ENCODE assay signal across 24 cellular contexts in genomic region chr17:38379448-38379847, GRCh38. TPM values are rescaled to one million over a fixed set of nuclear protein-coding genes. Genes with fewer than 3 reads are reported as not detected.
DNase-seq lines count a peak whose midpoint lies in the region; ATAC-seq and TF ChIP-seq lines count a peak whose summit lies in the region.
"Had no signal": no experiment of that assay in that cellular context is flagged by ENCODE, and none has a peak within 500 bp of the region (broad histone marks: within the 10 kb centered on the region; RNA-seq: fewer than 3 reads in every experiment).

No MANE protein-coding gene starts in this region.

- H4K20me1 ChIP-seq in osteoblast (ENCODE audit: insufficient read depth, low read length) = no peaks in the 10 kb centered on the region
- H4K20me1 ChIP-seq: BLaER1 treated with 17β-estradiol and CSF1 and Interleukin-3, amounts not matched to agents 10 nM and 100 nM had no signal

- H3K4me3 ChIP-seq in epithelial cell of esophagus (ENCODE audit: low read length) (no peak overlapping the region), osteoblast (ENCODE audit: insufficient read depth, low read length) (no peak overlapping the region)
- H3K4me3 ChIP-seq: A549; BLaER1 treated with 17β-estradiol and CSF1 and Interleukin-3, amounts not matched to agents 10 nM and 100 nM; HAP-1 had no signal

- no peak overlapping the region for H3K4me3 Mint-ChIP-seq in type B pancreatic cell
- H3K4me3 Mint-ChIP-seq in chondrocyte (ENCODE audit: unreplicated experiment) = no peak overlapping the region
- H3K4me3 Mint-ChIP-seq: CD14-positive monocyte; CD4-positive, alpha-beta T cell; CD8-positive, alpha-beta memory T cell; HFFc6 had no signal

- H3K4me1 Mint-ChIP-seq in type B pancreatic cell (ENCODE audit: unreplicated experiment) = no peaks in the 10 kb centered on the region
- H3K4me1 Mint-ChIP-seq in chondrocyte (ENCODE audit: low read depth) = no peaks in the 10 kb centered on the region
- H3K4me1 Mint-ChIP-seq: CD8-positive, alpha-beta memory T cell had no signal

- no peak for TF ChIP-seq CTCF in epithelial cell of esophagus (IDR thresholded peaks at IDR 0.05; ENCODE audit: insufficient read depth, low read depth, low read length, missing control alignments)
- TF ChIP-seq CTCF in osteoblast (IDR thresholded peaks at IDR 0.05; ENCODE audit: extremely low read depth, low read depth, low read length) = no peak
- no peak for TF ChIP-seq CTCF in type B pancreatic cell (conservative IDR thresholded peaks at IDR 0.05)
- TF ChIP-seq CTCF in chondrocyte (IDR thresholded peaks at IDR 0.05) = no peak

- peak overlapping the region; percentile 83 for H3K27ac Mint-ChIP-seq in type B pancreatic cell
- H3K27ac Mint-ChIP-seq in chondrocyte (ENCODE audit: unreplicated experiment) = no peak overlapping the region
- H3K27ac Mint-ChIP-seq: CD4-positive, alpha-beta T cell; CD8-positive, alpha-beta memory T cell; HFFc6 had no signal

- no peaks in the 10 kb centered on the region for H3K9me3 ChIP-seq in osteoblast (ENCODE audit: low read depth, low read length)
- H3K9me3 ChIP-seq: A549; BE2C; BLaER1 treated with 17β-estradiol and CSF1 and Interleukin-3, amounts not matched to agents 10 nM and 100 nM; HAP-1 had no signal

- H3K36me3 ChIP-seq in osteoblast (ENCODE audit: insufficient read depth, low read length) = peaks cover 19% of the 10 kb centered on the region

- H2AFZ ChIP-seq in osteoblast (ENCODE audit: low read length) = no peak overlapping the region

- H3K4me2 ChIP-seq in osteoblast (ENCODE audit: insufficient read depth, low read length) = no peak overlapping the region
- H3K4me2 ChIP-seq: A549; BLaER1 treated with 17β-estradiol and CSF1 and Interleukin-3, amounts not matched to agents 10 nM and 100 nM had no signal

- no peak overlapping the region for H3K27ac ChIP-seq in osteoblast (ENCODE audit: low read depth, low read length)
- H3K27ac ChIP-seq: A549; BLaER1 treated with 17β-estradiol and CSF1 and Interleukin-3, amounts not matched to agents 10 nM and 100 nM had no signal

- H3K27me3 Mint-ChIP-seq in type B pancreatic cell = no peaks in the 10 kb centered on the region
- no peaks in the 10 kb centered on the region for H3K27me3 Mint-ChIP-seq in chondrocyte (ENCODE audit: low read depth)
- H3K27me3 Mint-ChIP-seq: CD4-positive, alpha-beta T cell; CD8-positive, alpha-beta memory T cell had no signal

- no peak for ATAC-seq in GM18868 (IDR thresholded peaks at IDR 0.05; ENCODE audit: unreplicated experiment)
- ATAC-seq: A549 had no signal

- H3K36me3 Mint-ChIP-seq in type B pancreatic cell (peaks cover 18% of the 10 kb centered on the region), chondrocyte (ENCODE audit: low read depth) (peaks cover 12% of the 10 kb centered on the region)

- H3K9me3 Mint-ChIP-seq in type B pancreatic cell (no peaks in the 10 kb centered on the region), chondrocyte (ENCODE audit: low read depth) (no peaks in the 10 kb centered on the region)
- H3K9me3 Mint-ChIP-seq: CD14-positive monocyte; CD4-positive, alpha-beta T cell; CD8-positive, alpha-beta memory T cell; HFFc6 had no signal

- DNase-seq in ELF-1 (ENCODE audit: low read depth, low spot score) (peak; percentile 18), epithelial cell of esophagus (ENCODE audit: low read depth) (peak; percentile 62), osteoblast (ENCODE audit: insufficient read length, low spot score, missing footprints) (peak; percentile 21), type B pancreatic cell (ENCODE audit: extremely low spot score, unreplicated experiment) (no peak), NCI-H748 treated with DMSO at 0.1 percent for 48 hours (lab: John Stamatoyannopoulos, UW) (no peak), chondrocyte (ENCODE audit: low spot score) (no peak)
- DNase-seq: 8988T; ACHN; AML-193; BE2C; CD4-positive, alpha-beta T cell; CD8-positive, alpha-beta memory T cell; DMS 273 treated with DMSO at 0.1 percent for 48 hours; DMS79; EL; GF-D8; GOT3; HFFc6 had no signal

- H3K79me2 ChIP-seq in osteoblast (ENCODE audit: insufficient read depth, low read length) = no peaks in the 10 kb centered on the region

- H3K27me3 ChIP-seq in osteoblast (ENCODE audit: insufficient read depth, low read length) = no peaks in the 10 kb centered on the region
- H3K27me3 ChIP-seq: BE2C; BLaER1 treated with 17β-estradiol and CSF1 and Interleukin-3, amounts not matched to agents 10 nM and 100 nM had no signal

- H3K4me1 ChIP-seq in osteoblast (ENCODE audit: insufficient read depth, low read length) = no peaks in the 10 kb centered on the region
- H3K4me1 ChIP-seq: A549, BE2C, HAP-1 had no signal

RNA-seq across cellular contexts. Expression of gene SOCS7, which starts 27.8 kb away (rescaled TPM):
- total RNA-seq in osteoblast (16.3 and 17.1 TPM in 2 replicates), type B pancreatic cell (ENCODE audit: low replicate concordance) (25.8 and 33.0 TPM in 2 replicates), chondrocyte (17.8 to 19.5 TPM (median 17.9 TPM) in 3 replicates)

RNA-seq across cellular contexts. Expression of gene GPR179, which starts 35.7 kb away (rescaled TPM):
- total RNA-seq in osteoblast (not detected in 2 replicates), type B pancreatic cell (ENCODE audit: low replicate concordance) (0.14 and 0.59 TPM in 2 replicates), chondrocyte (0.56 TPM in 1 of 3 replicates, not detected in the others)
- total RNA-seq: CD4-positive, alpha-beta T cell; G401; HFFc6 had no signal

RNA-seq across cellular contexts. Expression of gene ARHGAP23, which starts 48.8 kb away (rescaled TPM):
- total RNA-seq in osteoblast = 47.0 and 49.8 TPM in 2 replicates
- total RNA-seq in type B pancreatic cell (ENCODE audit: low replicate concordance) = 114 and 333 TPM in 2 replicates
- total RNA-seq in chondrocyte = 109 to 165 TPM (median 157 TPM) in 3 replicates

Comparison
In these comparisons a context has a peak if more than half of its experiments do, and no peak if none do; other contexts are left out.
1. DNase-seq: peak in ELF-1 (single experiment), epithelial cell of esophagus (single experiment) and osteoblast (single experiment); none in type B pancreatic cell (single experiment), NCI-H748 treated with DMSO at 0.1 percent for 48 hours (single experiment) and chondrocyte (single experiment).